17 cellular contexts compared by ENCODE assay signal in genomic region chr3:195221876-195222617, GRCh38. TPM values are rescaled to one million over a fixed set of nuclear protein-coding genes. Genes with fewer than 3 reads are reported as not detected.
DNase-seq lines count a peak whose midpoint lies in the region; FAIRE-seq and TF ChIP-seq lines count a peak whose summit lies in the region.
"Had no signal": no experiment of that assay in that cellular context is flagged by ENCODE, and none has a peak within 500 bp of the region (broad histone marks: within the 10 kb centered on the region; RNA-seq: fewer than 3 reads in every experiment).

No MANE protein-coding gene starts in this region.

- no CpG with 5 or more reads among the region's 15 CpGs for WGBS in neuronal stem cell (ENCODE audit: extremely low coverage in 2 of 2, insufficient read length in 2 of 2, insufficient replicate concordance in 1 of 2), 2 donors
- WGBS in transverse colon (ENCODE audit: low coverage in 1 of 2), 2 donors = 88 to 89% methylated on average over 3 to 14 of the region's 15 CpGs

- TF ChIP-seq CTCF in Peyer's patch (IDR thresholded peaks at IDR 0.05) = no peak
- TF ChIP-seq CTCF in transverse colon (IDR thresholded peaks at IDR 0.05) = no peak

- no peaks in the 10 kb centered on the region for H3K27me3 Mint-ChIP-seq in dendritic cell treated with granulocyte-macrophage colony-stimulating factor and Interleukin-4, amounts not matched to agents 40 ng/mL and 50 ng/mL, for 4 days
- H3K27me3 Mint-ChIP-seq: activated naive CD8-positive, alpha-beta T cell; central memory CD8-positive, alpha-beta T cell had no signal

- DNase-seq in Peyer's patch = peak; percentile 8 to 29 (median 21)
- DNase-seq in neuronal stem cell (ENCODE audit: low spot score) = no peak
- DNase-seq in transverse colon = no peak
- DNase-seq in NCI-H1694 treated with DMSO at 0.1 percent for 48 hours (lab: John Stamatoyannopoulos, UW) = no peak
- no peak for DNase-seq in GM12891 (ENCODE audit: insufficient read length, low spot score)
- DNase-seq in NCI-H2227 treated with DMSO at 0.1 percent for 48 hours (lab: John Stamatoyannopoulos, UW) = no peak
- DNase-seq: gastrocnemius medialis, NCI-H146, SIG-M5 had no signal

- H3K14ac ChIP-seq in neuronal stem cell (ENCODE audit: low read length) = no peak overlapping the region

- H3K79me1 ChIP-seq in neuronal stem cell (ENCODE audit: low read depth, low read length) = peaks cover 14% of the 10 kb centered on the region

- H3K23ac ChIP-seq in neuronal stem cell (ENCODE audit: low read depth, low read length, poor library complexity) = peak overlapping the region; percentile 55

- H3K4me1 Mint-ChIP-seq in dendritic cell treated with granulocyte-macrophage colony-stimulating factor and Interleukin-4, amounts not matched to agents 40 ng/mL and 50 ng/mL, for 4 days (ENCODE audit: low read depth) = peaks cover 41% of the 10 kb centered on the region

- H3K4me1 ChIP-seq in Peyer's patch (peaks cover 0 to 6% (median 0%) of the 10 kb centered on the region in 4 donors), neuronal stem cell (ENCODE audit: control insufficient read depth in 2 of 2, insufficient read depth in 1 of 2, low read depth in 1 of 2, low read length in 2 of 2) (peaks cover 0 to 3% of the 10 kb centered on the region in 2 donors), transverse colon (peaks cover 0 to 29% (median 23%) of the 10 kb centered on the region in 4 donors)

- H4K8ac ChIP-seq in neuronal stem cell (ENCODE audit: low read depth, low read length) = no peak overlapping the region

- H3K9me3 Mint-ChIP-seq in dendritic cell treated with granulocyte-macrophage colony-stimulating factor and Interleukin-4, amounts not matched to agents 40 ng/mL and 50 ng/mL, for 4 days = no peaks in the 10 kb centered on the region
- H3K9me3 Mint-ChIP-seq: central memory CD8-positive, alpha-beta T cell; stimulated activated effector memory CD8-positive, alpha-beta T cell treated with anti-CD3 and anti-CD28 coated beads, Interleukin-12 subunit alpha, Interleukin-12 subunit beta, amount 100 ng/mL, for 72 hours had no signal

- TF ChIP-seq POLR2A in Peyer's patch (IDR thresholded peaks at IDR 0.05) (no peak), transverse colon (IDR thresholded peaks at IDR 0.05) (no peak), GM12891 (IDR thresholded peaks at IDR 0.05; ENCODE audit: low read depth, low read length) (no peak)

- H3K36me3 Mint-ChIP-seq in dendritic cell treated with granulocyte-macrophage colony-stimulating factor and Interleukin-4, amounts not matched to agents 40 ng/mL and 50 ng/mL, for 4 days (ENCODE audit: low read depth) = peaks cover 79% of the 10 kb centered on the region

- no peak overlapping the region for H3K9ac ChIP-seq in neuronal stem cell (ENCODE audit: low read depth, low read length, poor library complexity)

- no peak overlapping the region for H2BK5ac ChIP-seq in neuronal stem cell (ENCODE audit: low read length)

- H2BK120ac ChIP-seq in neuronal stem cell (ENCODE audit: low read depth, low read length) = peak overlapping the region; percentile 17

- FAIRE-seq in GM12891 (lab: Jason Lieb, UNC) = no peak
- FAIRE-seq: endometrium had no signal

- peak overlapping the region; percentile 30 for H2BK12ac ChIP-seq in neuronal stem cell (ENCODE audit: low read length)

- no peak overlapping the region for H2AFZ ChIP-seq in neuronal stem cell (ENCODE audit: low read length)

- no peaks in the 10 kb centered on the region for H3K36me3 ChIP-seq in Peyer's patch
- H3K36me3 ChIP-seq in neuronal stem cell (replicated peaks in 1 of 2; ENCODE audit: control insufficient read depth in 2 of 2, insufficient read depth in 2 of 2, low read length in 2 of 2) = peaks cover 2 to 42% of the 10 kb centered on the region in 2 donors
- no peaks in the 10 kb centered on the region for H3K36me3 ChIP-seq in transverse colon
- H3K36me3 ChIP-seq: BE2C, gastrocnemius medialis, neutrophil had no signal

- H2BK15ac ChIP-seq in neuronal stem cell (ENCODE audit: low read length) = no peak overlapping the region

- peak overlapping the region; percentile 75 for H3K27ac Mint-ChIP-seq in dendritic cell treated with granulocyte-macrophage colony-stimulating factor and Interleukin-4, amounts not matched to agents 40 ng/mL and 50 ng/mL, for 4 days
- H3K27ac Mint-ChIP-seq: activated naive CD8-positive, alpha-beta T cell had no signal

- H3K9me3 ChIP-seq in Peyer's patch (no peaks in the 10 kb centered on the region), neuronal stem cell (replicated peaks in 1 of 2; ENCODE audit: control insufficient read depth in 2 of 2, insufficient read depth in 1 of 2, low read depth in 1 of 2, low read length in 2 of 2) (peaks cover 2 to 5% of the 10 kb centered on the region in 2 donors), transverse colon (no peaks in the 10 kb centered on the region)
- H3K9me3 ChIP-seq: BE2C, gastrocnemius medialis, neutrophil had no signal

- no peak overlapping the region for H2AK5ac ChIP-seq in neuronal stem cell (ENCODE audit: low read depth, low read length)

- H3K27ac ChIP-seq in Peyer's patch (peak overlapping the region in 1 of 4 donors; percentile 58), neuronal stem cell (replicated peaks; ENCODE audit: low read length) (no peak overlapping the region), transverse colon (peak overlapping the region; percentile 35 to 77 (median 74))
- H3K27ac ChIP-seq: neutrophil had no signal

- in situ Hi-C loops in transverse colon (cut with MboI; ENCODE audit: low pct_ligation_motif_present in 1 of 4, low pct_unique_long_range_greater_than_20kb in 1 of 4, low sequenced_read_pairs in 3 of 4) = no loop called here

- H3K27me3 ChIP-seq in Peyer's patch (no peaks in the 10 kb centered on the region), neuronal stem cell (ENCODE audit: control insufficient read depth in 3 of 3, insufficient read depth in 3 of 3, low read depth in 1 of 3, low read length in 3 of 3) (no peaks in the 10 kb centered on the region), transverse colon (no peaks in the 10 kb centered on the region)
- H3K27me3 ChIP-seq: BE2C, gastrocnemius medialis, neutrophil had no signal

- no peak overlapping the region for H3K4ac ChIP-seq in neuronal stem cell (ENCODE audit: low read length)

- no peak overlapping the region for H4K91ac ChIP-seq in neuronal stem cell (ENCODE audit: low read depth, low read length, poor library complexity)

- TF ChIP-seq EP300 in transverse colon (IDR thresholded peaks at IDR 0.05; ENCODE audit: low read depth) = no peak

- no peak overlapping the region for H3K4me3 ChIP-seq in Peyer's patch
- no peak overlapping the region for H3K4me3 ChIP-seq in neuronal stem cell (ENCODE audit: low read length in 2 of 2)
- no peak overlapping the region for H3K4me3 ChIP-seq in transverse colon
- H3K4me3 ChIP-seq: gastrocnemius medialis, lung had no signal

- H3K4me3 Mint-ChIP-seq in dendritic cell treated with granulocyte-macrophage colony-stimulating factor and Interleukin-4, amounts not matched to agents 40 ng/mL and 50 ng/mL, for 4 days = no peak overlapping the region
- H3K4me3 Mint-ChIP-seq: activated naive CD8-positive, alpha-beta T cell; central memory CD8-positive, alpha-beta T cell; stimulated activated effector memory CD8-positive, alpha-beta T cell treated with anti-CD3 and anti-CD28 coated beads, Interleukin-12 subunit alpha, Interleukin-12 subunit beta, amount 100 ng/mL, for 72 hours had no signal

- H3K18ac ChIP-seq in neuronal stem cell (ENCODE audit: low read length) = no peak overlapping the region

- no peak overlapping the region for H3K4me2 ChIP-seq in neuronal stem cell (ENCODE audit: insufficient read depth, low read length, poor library complexity, severe bottlenecking)

- intact Hi-C loops in dendritic cell treated with granulocyte-macrophage colony-stimulating factor and Interleukin-4, amounts not matched to agents 40 ng/mL and 50 ng/mL, for 4 days (cut with micrococcal nuclease) = loop anchor here (10.0 kb wide), 1 partner anchor 57 kb away; no protein-coding TSS in a partner anchor
- intact Hi-C loops in transverse colon (cut with DNase I; ENCODE audit: low total_unique reads) = no loop called here

TF ChIP-seq in GM12891, 5 proteins besides CTCF, POLR2A, EP300 and RAD21:
- no peak for TF ChIP-seq SPI1 (IDR thresholded peaks at IDR 0.05; ENCODE audit: low read depth, low read length)
- TF ChIP-seq POU2F2 (IDR thresholded peaks at IDR 0.05; ENCODE audit: low read depth, low read length) = no peak

RNA-seq across cellular contexts. Expression of gene XXYLT1, which starts 48.9 kb away (rescaled TPM):
- total RNA-seq in Peyer's patch = 10 to 100 TPM in 1 of 4 donors, 1 to 10 TPM in 3; 5.4 to 18.2 (median 6.9) TPM
- 33.7 TPM for polyA plus RNA-seq in neuronal stem cell (2013, experiment 1 of 2)
- polyA plus RNA-seq in neuronal stem cell (2013, experiment 2 of 2) = 33.8 TPM
- total RNA-seq in transverse colon = 1 to 10 TPM; 3.0 to 10.0 (median 5.9) TPM
- 4.0 TPM for polyA plus RNA-seq in GM12891 (2012; ENCODE audit: low read depth, missing spikeins)

Comparison
In these comparisons a context has a peak if more than half of its experiments do, and no peak if none do; other contexts are left out.
1. DNase-seq: peak in Peyer's patch (3 of 3); none in neuronal stem cell (single experiment), transverse colon (single experiment), NCI-H1694 treated with DMSO at 0.1 percent for 48 hours (single experiment), GM12891 (single experiment) and NCI-H2227 treated with DMSO at 0.1 percent for 48 hours (single experiment).